ENCODE assay signal across 1 cellular context in genomic region chr13:23695711-23696512, GRCh38.
TF ChIP-seq lines count a peak whose summit lies in the region.

No MANE protein-coding gene starts in this region.

TF ChIP-seq in GM12878, 131 proteins besides CTCF, POLR2A, EP300 and RAD21 (continued from another document):
- TF ChIP-seq SMAD5 (IDR thresholded peaks at IDR 0.05; ENCODE audit: low read depth), result no peak
- no peak for TF ChIP-seq EED (IDR thresholded peaks at IDR 0.05; ENCODE audit: low read depth)
- no peak for TF ChIP-seq POU2F2 (IDR thresholded peaks at IDR 0.05; ENCODE audit: borderline replicate concordance, low read depth, low read length)
